Comparison of ENCODE assay signal across 6 cellular contexts in genomic region chr14:19305776-19306175, GRCh38.
DNase-seq lines count a peak whose midpoint lies in the region; ATAC-seq, FAIRE-seq and TF ChIP-seq lines count a peak whose summit lies in the region.
"Not testable (repeated sequence)": the region's sequence is repeated elsewhere in the genome, so short reads cannot be mapped to it uniquely, and the experiment has no call there.

No MANE protein-coding gene starts in this region.

- H3K36me3 Mint-ChIP-seq in CD14-positive monocyte = not testable (repeated sequence)

- not testable (repeated sequence) for H3K9ac ChIP-seq in K562 (ENCODE audit: insufficient read depth in 1 of 2, low read depth in 2 of 2, low read length in 2 of 2); kidney (ENCODE audit: low read length in 2 of 2)

- H4K20me1 ChIP-seq in K562 (replicated peaks; ENCODE audit: control insufficient read depth, insufficient read depth, low read length) = not testable (repeated sequence)

- H3K4me1 ChIP-seq in K562 (replicated peaks in 1 of 2; ENCODE audit: control insufficient read depth in 2 of 2, insufficient read depth in 2 of 2, low read length in 2 of 2); kidney (ENCODE audit: control insufficient read depth in 1 of 2, insufficient read depth in 1 of 2, low read depth in 1 of 2, low read length in 2 of 2); spleen; aorta (ENCODE audit: control insufficient read depth in 1 of 2, insufficient read depth in 2 of 2, low read length in 2 of 2): not testable (repeated sequence)

- no CpG with 5 or more reads among the region's 3 CpGs for WGBS in K562 (ENCODE audit: insufficient coverage, low coverage, missing lambda C conversion rate)
- WGBS in spleen, 5 donors = 54 to 65% (median 59%) methylated on average over 1 of the region's 3 CpGs; no CpG with 5 or more reads in 2 of the 5 donors
- WGBS in aorta, 2 donors = 43% methylated on average over 1 of the region's 3 CpGs; no CpG with 5 or more reads in 1 of the 2 donors

- not testable (repeated sequence) for H3K4me2 ChIP-seq in K562 (ENCODE audit: insufficient read depth, low read length)

- intact Hi-C loops in CD14-positive monocyte (cut with micrococcal nuclease); K562 (cut with micrococcal nuclease); kidney (cut with DNase I); spleen (cut with DNase I; ENCODE audit: low total_unique reads); aorta (cut with DNase I): not testable (repeated sequence)

- ATAC-seq in K562 = peak; percentile 14; the same call in 2 of the 3 replicates
- peak; percentile 28 for ATAC-seq in aorta (ENCODE audit: low FRiP score)

- in situ Hi-C loops in K562 (cut with MboI) = loop anchor here (10.0 kb wide), 1 partner anchor 211 kb away; no protein-coding TSS in a partner anchor

- BruUV-seq in K562 (replicated peaks; lab: Mats Ljungman, UMichigan) = not testable (repeated sequence)

- not testable (repeated sequence) for TF ChIP-seq EP300 in K562 (IDR thresholded peaks at IDR 0.05; ENCODE audit: low read length)

- H3K9me3 Mint-ChIP-seq in CD14-positive monocyte = not testable (repeated sequence)

- TF ChIP-seq RAD21 in K562 (CRISPR knock-in tag; conservative IDR thresholded peaks at IDR 0.05 in 1 of 2, IDR thresholded peaks at IDR 0.05 in 1 of 2) = not testable (repeated sequence)

- H3K4me3 Mint-ChIP-seq in CD14-positive monocyte = not testable (repeated sequence)

- not testable (repeated sequence) for TF ChIP-seq POLR2A in K562 (conservative IDR thresholded peaks at IDR 0.05); spleen (IDR thresholded peaks at IDR 0.05)

- H3K27me3 ChIP-seq in K562 (ENCODE audit: control insufficient read depth in 2 of 2, insufficient read depth in 2 of 2, low read length in 2 of 2); spleen (replicated peaks in 1 of 7); aorta (ENCODE audit: control insufficient read depth in 1 of 2, insufficient read depth in 2 of 2, low read length in 1 of 2): not testable (repeated sequence)

- H3K4me1 Mint-ChIP-seq in CD14-positive monocyte = not testable (repeated sequence)

- H3K27ac Mint-ChIP-seq in CD14-positive monocyte = not testable (repeated sequence)

- not testable (repeated sequence) for H3K4me3 ChIP-seq in K562; kidney (ENCODE audit: low read length in 2 of 2); spleen; aorta (ENCODE audit: low read length in 2 of 2)

- not testable (repeated sequence) for H3K9me1 ChIP-seq in K562 (ENCODE audit: control insufficient read depth, insufficient read depth, low read length)

- H2AFZ ChIP-seq in K562 (ENCODE audit: low read depth, low read length) = not testable (repeated sequence)

- H3K9me3 ChIP-seq in K562 (replicated peaks; ENCODE audit: control insufficient read depth, insufficient read depth, low read depth, low read length); kidney (ENCODE audit: control insufficient read depth in 1 of 2, low read length in 2 of 2); spleen; aorta (ENCODE audit: control insufficient read depth, low read length): not testable (repeated sequence)

- TF ChIP-seq CTCF in CD14-positive monocyte (IDR thresholded peaks at IDR 0.05); K562 (IDR thresholded peaks at IDR 0.05 in 2 of 3, conservative IDR thresholded peaks at IDR 0.05 in 1 of 3; ENCODE audit: insufficient read depth in 2 of 3, low read depth in 1 of 3, low read length in 3 of 3); kidney (IDR thresholded peaks at IDR 0.05; ENCODE audit: borderline replicate concordance, extremely low read depth, insufficient read depth); spleen (IDR thresholded peaks at IDR 0.05 in 8 of 11, conservative IDR thresholded peaks at IDR 0.05 in 3 of 11): not testable (repeated sequence)

- DNase-seq in CD14-positive monocyte (ENCODE audit: low spot score) = peak; percentile 14
- DNase-seq in activated effector memory CD4-positive, alpha-beta T cell treated with anti-CD3 and anti-CD28 coated beads, Interleukin-2, amount 50 U/mL, for 16 hours = peak; percentile 21
- DNase-seq in K562 (ENCODE audit: extremely low read depth in 1 of 4, low spot score in 3 of 4) = not testable (repeated sequence)
- DNase-seq in kidney = peak; percentile 30
- DNase-seq in spleen = peak; percentile 73
- peak in 1 of 2 donors; percentile 9 for DNase-seq in aorta

- not testable (repeated sequence) for H3K36me3 ChIP-seq in K562 (ENCODE audit: control insufficient read depth, insufficient read depth, low read length); kidney (ENCODE audit: control insufficient read depth in 1 of 2, insufficient read depth in 2 of 2, low read length in 2 of 2); spleen; aorta (ENCODE audit: control insufficient read depth in 1 of 2, insufficient read depth in 2 of 2, low read length in 1 of 2)

- not testable (repeated sequence) for H3K27ac ChIP-seq in K562 (ENCODE audit: extremely low read depth, low read depth, low read length); kidney (ENCODE audit: low read depth in 2 of 2, low read length in 2 of 2); spleen; aorta (ENCODE audit: low read depth in 1 of 2, low read length in 2 of 2)

- POLR2A ChIA-PET in K562 (lab: Yijun Ruan, JAX) = not testable (repeated sequence)

- CTCF ChIA-PET in K562 (lab: Yijun Ruan, JAX; ENCODE audit: low intra/inter-chr PET ratio) = not testable (repeated sequence)

- not testable (repeated sequence) for H3K27me3 Mint-ChIP-seq in CD14-positive monocyte (ENCODE audit: low read depth in 3 of 3)

- not testable (repeated sequence) for H3K79me2 ChIP-seq in K562 (ENCODE audit: control insufficient read depth, insufficient read depth, low read length)

- FAIRE-seq in K562 (lab: Jason Lieb, UNC); kidney (lab: Jason Lieb, UNC): not testable (repeated sequence)
